ENCODE assay signal across 2 cellular contexts in genomic region chr7:150290329-150290728, GRCh38. TPM values are rescaled to one million over a fixed set of nuclear protein-coding genes. Genes with fewer than 3 reads are reported as not detected.
"Had no signal": no experiment of that assay in that cellular context is flagged by ENCODE, and none has a peak within 500 bp of the region (broad histone marks: within the 10 kb centered on the region; RNA-seq: fewer than 3 reads in every experiment).

No MANE protein-coding gene starts in this region.

RNA-seq across cellular contexts. Expression of gene LRRC61, which starts 32.8 kb away (rescaled TPM):
- total RNA-seq: M059J, SK-MEL-5 had no signal

RNA-seq across cellular contexts. Expression of gene ACTR3C, which starts 33.0 kb away (rescaled TPM):
- total RNA-seq: M059J, SK-MEL-5 had no signal

RNA-seq across cellular contexts. Expression of gene RARRES2, which starts 51.1 kb away (rescaled TPM):
- total RNA-seq: SK-MEL-5 had no signal
